ENCODE assay signal across 7 cellular contexts in genomic region chr4:184039963-184040383, GRCh38.
DNase-seq lines count a peak whose midpoint lies in the region; ATAC-seq and TF ChIP-seq lines count a peak whose summit lies in the region.

No MANE protein-coding gene starts in this region.

- peak; percentile 44 for DNase-seq in GM13976 (ENCODE audit: low spot score)
- peak; percentile 20 for DNase-seq in T-helper 2 cell treated with Interferon-gamma antibody and Interleukin-4, amounts not matched to agents 5 μg/mL and 100 μg/mL, for 36 hours (ENCODE audit: low spot score)
- peak in 1 of 2 donors; percentile 31 for DNase-seq in heart right ventricle
- peak in 6 of 10 donors; percentile 9 to 88 (median 40) for DNase-seq in posterior cingulate gyrus
- no peak for DNase-seq in NCI-H1105 (lab: John Stamatoyannopoulos, UW)
- DNase-seq in NCI-H1694 treated with DMSO at 0.1 percent for 48 hours (lab: John Stamatoyannopoulos, UW) = no peak
- no peak for DNase-seq in NCI-H82 (lab: John Stamatoyannopoulos, UW)

- H3K36me3 Mint-ChIP-seq in T-helper 2 cell treated with Interferon-gamma antibody and Interleukin-4, amounts not matched to agents 5 μg/mL and 100 μg/mL, for 36 hours (ENCODE audit: low read depth) = no peaks in the 10 kb centered on the region

- ATAC-seq in heart right ventricle = peak; percentile 68 to 91 (median 83)

- WGBS in heart right ventricle, 2 donors = 28 to 40% methylated on average over 22 of the region's 22 CpGs

- H3K36me3 ChIP-seq in heart right ventricle = no peaks in the 10 kb centered on the region

- in situ Hi-C loops in GM13976 (cut with MboI; ENCODE audit: low sequenced_read_pairs, unreplicated experiment) = no loop called here

- H3K4me3 Mint-ChIP-seq in T-helper 2 cell treated with Interferon-gamma antibody and Interleukin-4, amounts not matched to agents 5 μg/mL and 100 μg/mL, for 36 hours = peak overlapping the region; percentile 70

- H3K27ac ChIP-seq in heart right ventricle = no peak overlapping the region

- no peak overlapping the region for H3K27ac Mint-ChIP-seq in T-helper 2 cell treated with Interferon-gamma antibody and Interleukin-4, amounts not matched to agents 5 μg/mL and 100 μg/mL, for 36 hours

- H3K4me1 Mint-ChIP-seq in T-helper 2 cell treated with Interferon-gamma antibody and Interleukin-4, amounts not matched to agents 5 μg/mL and 100 μg/mL, for 36 hours (ENCODE audit: low read depth) = peaks cover 10% of the 10 kb centered on the region

- H3K4me3 ChIP-seq in heart right ventricle = peak overlapping the region in 8 of 10 donors; percentile 5 to 39 (median 34)

- intact Hi-C loops in heart right ventricle (cut with DNase I) (no loop called here), posterior cingulate gyrus (cut with DNase I) (no loop called here)

- no peaks in the 10 kb centered on the region for H3K9me3 Mint-ChIP-seq in T-helper 2 cell treated with Interferon-gamma antibody and Interleukin-4, amounts not matched to agents 5 μg/mL and 100 μg/mL, for 36 hours

- no peak for TF ChIP-seq CTCF in GM13976 (IDR thresholded peaks at IDR 0.05; ENCODE audit: borderline replicate concordance, control extremely low read depth, extremely low read depth, insufficient read depth, missing control alignments)
- no peak for TF ChIP-seq CTCF in heart right ventricle (IDR thresholded peaks at IDR 0.05)

- H3K27me3 ChIP-seq in heart right ventricle = peaks cover 0 to 16% (median 0%) of the 10 kb centered on the region in 7 donors

- peaks cover 44% of the 10 kb centered on the region for H3K27me3 Mint-ChIP-seq in T-helper 2 cell treated with Interferon-gamma antibody and Interleukin-4, amounts not matched to agents 5 μg/mL and 100 μg/mL, for 36 hours (ENCODE audit: low read depth)

- peaks cover 0 to 3% (median under 1%) of the 10 kb centered on the region in 11 donors for H3K9me3 ChIP-seq in heart right ventricle

- H3K4me1 ChIP-seq in heart right ventricle = peaks cover 0 to 10% (median 0%) of the 10 kb centered on the region in 9 donors

Comparison
In these comparisons a context has a peak if more than half of its experiments do, and no peak if none do; other contexts are left out.
1. DNase-seq: peak in GM13976 (single experiment), T-helper 2 cell treated with Interferon-gamma antibody and Interleukin-4, amounts not matched to agents 5 μg/mL and 100 μg/mL, for 36 hours (single experiment) and posterior cingulate gyrus (6 of 10); none in NCI-H1105 (single experiment), NCI-H1694 treated with DMSO at 0.1 percent for 48 hours (single experiment) and NCI-H82 (single experiment).